9 cellular contexts compared by ENCODE assay signal in the genomic region with DNA sequence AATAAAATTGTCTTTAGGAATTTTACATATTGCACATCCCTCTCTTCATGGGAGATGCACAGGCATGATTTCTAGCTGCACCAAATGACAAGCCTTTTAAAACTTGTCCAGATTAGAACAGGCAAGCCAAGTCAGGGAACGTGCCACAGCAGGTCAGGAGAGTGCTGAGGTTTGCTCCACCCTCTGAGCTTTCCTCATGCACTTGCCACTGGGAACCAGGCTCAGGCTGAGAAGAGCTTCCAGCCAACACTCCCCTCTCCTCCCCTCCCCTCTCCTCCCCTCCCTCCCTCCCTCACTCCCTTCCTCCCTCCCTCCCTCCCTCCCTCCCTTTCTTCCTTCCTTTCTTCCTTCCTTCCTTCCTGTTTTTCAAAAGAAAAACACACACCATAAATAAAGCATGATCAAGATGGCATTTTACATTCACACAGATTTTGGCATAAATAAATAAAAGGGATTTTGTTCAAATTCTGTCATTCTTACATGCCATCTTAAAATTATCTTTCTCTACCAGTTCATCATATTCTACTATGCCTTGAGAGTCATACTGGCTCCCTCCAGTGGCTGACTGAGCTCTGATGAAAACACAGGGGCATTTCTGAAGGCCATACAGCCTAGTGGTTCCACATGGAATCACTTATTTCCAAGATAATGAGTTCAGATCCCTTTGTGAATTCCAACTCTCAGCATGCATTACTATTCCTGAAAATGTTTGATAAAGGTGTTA.
DNase-seq lines count a peak whose midpoint lies in the region; ATAC-seq, FAIRE-seq and TF ChIP-seq lines count a peak whose summit lies in the region.
"Had no signal": no experiment of that assay in that cellular context is flagged by ENCODE, and none has a peak within 500 bp of the region (broad histone marks: within the 10 kb centered on the region; RNA-seq: fewer than 3 reads in every experiment).

No MANE protein-coding gene starts in this region.

- WGBS in iPS DF 6.9 (ENCODE audit: insufficient coverage, insufficient read length): no CpG with 5 or more reads among the region's 1 CpG
- WGBS in testis, 2 donors: 36% methylated on average over 1 of the region's 1 CpG

- POLR2A ChIA-PET in activated CD4-positive, alpha-beta T cell treated with anti-CD3 and anti-CD28 coated beads, Interleukin-2, amount 10 ng/mL, durations not matched to agents 7 days and 5 days (lab: Charles Lee): no interaction called here
- POLR2A ChIA-PET in HCT116 (lab: Charles Lee): no interaction called here

- H3K4me3 ChIP-seq in HCT116 (replicated peaks in 1 of 2; ENCODE audit: low read depth in 1 of 2, low read length in 2 of 2) (no peak overlapping the region), astrocyte (ENCODE audit: insufficient read depth, low read depth, low read length) (no peak overlapping the region), iPS DF 6.9 (ENCODE audit: low read length) (no peak overlapping the region), testis (no peak overlapping the region)

- no peaks in the 10 kb centered on the region for H3K9me3 ChIP-seq in HCT116 (ENCODE audit: control insufficient read depth in 1 of 2, insufficient read depth in 1 of 2, low read depth in 1 of 2, low read length in 2 of 2)
- no peaks in the 10 kb centered on the region for H3K9me3 ChIP-seq in astrocyte (ENCODE audit: insufficient read depth, low read depth, low read length)
- H3K9me3 ChIP-seq in iPS DF 6.9 (ENCODE audit: control insufficient read depth, insufficient read depth, low read length): no peaks in the 10 kb centered on the region
- H3K9me3 ChIP-seq in testis: no peaks in the 10 kb centered on the region

- no peak overlapping the region for H3K4me2 ChIP-seq in HCT116 (ENCODE audit: low read length)
- no peak overlapping the region for H3K4me2 ChIP-seq in astrocyte (ENCODE audit: low read length)

- H3K27ac ChIP-seq in HCT116 (ENCODE audit: low read depth, low read length): no peak overlapping the region
- no peak overlapping the region for H3K27ac ChIP-seq in astrocyte (ENCODE audit: low read depth, low read length)
- H3K27ac ChIP-seq in iPS DF 6.9 (ENCODE audit: low read length): no peak overlapping the region
- H3K27ac ChIP-seq in testis: no peak overlapping the region

- H3K4me1 ChIP-seq in HCT116 (ENCODE audit: control insufficient read depth in 1 of 2, insufficient read depth in 2 of 2, low read length in 2 of 2) (no peaks in the 10 kb centered on the region), astrocyte (ENCODE audit: insufficient read depth, low read length) (no peaks in the 10 kb centered on the region), iPS DF 6.9 (ENCODE audit: control insufficient read depth, insufficient read depth, low read length) (no peaks in the 10 kb centered on the region), testis (no peaks in the 10 kb centered on the region)

- no peak overlapping the region for H3K27ac Mint-ChIP-seq in activated CD4-positive, alpha-beta T cell treated with anti-CD3 and anti-CD28 coated beads, Interleukin-2, amount 10 ng/mL, durations not matched to agents 7 days and 5 days
- peak overlapping the region; percentile 50 for H3K27ac Mint-ChIP-seq in astrocyte (ENCODE audit: unreplicated experiment)

- RAD21 ChIA-PET in HCT116 (lab: Charles Lee; ENCODE audit: low non-redundant PET in 1 of 2, low total read pairs in 2 of 2, uncharacterized antibody in 2 of 2, unreplicated experiment in 2 of 2): interaction anchor here in 1 of 2 experiments (0.5 kb wide), 2 partner anchors 20 to 736 kb away, joined by 4 to 7 read pairs; no protein-coding TSS in a partner anchor

- peak; percentile 96 for ATAC-seq in HCT116

- TF ChIP-seq CTCF in HCT116 (IDR thresholded peaks at IDR 0.05 in 2 of 3, conservative IDR thresholded peaks at IDR 0.05 in 1 of 3; ENCODE audit: borderline replicate concordance in 1 of 3, insufficient read depth in 1 of 3, low read depth in 2 of 3, low read length in 2 of 3) (peak; percentile 88 to 92 (median 89)), astrocyte (IDR thresholded peaks at IDR 0.05; ENCODE audit: insufficient read depth, low read depth, low read length) (peak; percentile 68), testis (IDR thresholded peaks at IDR 0.05) (peak; percentile 57 to 68 (median 58))

- TF ChIP-seq POLR2A in HCT116 (IDR thresholded peaks at IDR 0.05; ENCODE audit: borderline replicate concordance, extremely low read depth, insufficient read depth, insufficient read length) (no peak), testis (IDR thresholded peaks at IDR 0.05) (no peak)

- no peaks in the 10 kb centered on the region for H3K9me2 ChIP-seq in HCT116 (ENCODE audit: insufficient read depth)

- H2AFZ ChIP-seq in HCT116 (ENCODE audit: low read depth, low read length, poor library complexity, severe bottlenecking) (peak overlapping the region; percentile 6), astrocyte (ENCODE audit: low read depth, low read length) (no peak overlapping the region)

- no peaks in the 10 kb centered on the region for H3K9me3 Mint-ChIP-seq in activated CD4-positive, alpha-beta T cell treated with anti-CD3 and anti-CD28 coated beads, Interleukin-2, amount 10 ng/mL, durations not matched to agents 7 days and 5 days
- no peaks in the 10 kb centered on the region for H3K9me3 Mint-ChIP-seq in astrocyte (ENCODE audit: unreplicated experiment)

- H4K20me1 ChIP-seq in HCT116 (ENCODE audit: insufficient read depth): no peaks in the 10 kb centered on the region
- H4K20me1 ChIP-seq in astrocyte (ENCODE audit: insufficient read depth, low read length): no peaks in the 10 kb centered on the region

- TF ChIP-seq RAD21 in HCT116 (IDR thresholded peaks at IDR 0.05; ENCODE audit: low read depth): peak; percentile 74

- H3K36me3 Mint-ChIP-seq in activated CD4-positive, alpha-beta T cell treated with anti-CD3 and anti-CD28 coated beads, Interleukin-2, amount 10 ng/mL, durations not matched to agents 7 days and 5 days (ENCODE audit: low read depth): no peaks in the 10 kb centered on the region
- no peaks in the 10 kb centered on the region for H3K36me3 Mint-ChIP-seq in astrocyte (ENCODE audit: low read depth, unreplicated experiment)

- H3K79me2 ChIP-seq in HCT116 (ENCODE audit: insufficient read depth, low read length) (no peaks in the 10 kb centered on the region), astrocyte (ENCODE audit: insufficient read depth, low read length) (no peaks in the 10 kb centered on the region)

- no peak overlapping the region for H3K4me3 Mint-ChIP-seq in activated CD4-positive, alpha-beta T cell treated with anti-CD3 and anti-CD28 coated beads, Interleukin-2, amount 10 ng/mL, durations not matched to agents 7 days and 5 days
- H3K4me3 Mint-ChIP-seq in astrocyte (ENCODE audit: unreplicated experiment): no peak overlapping the region

- no peaks in the 10 kb centered on the region for H3K4me1 Mint-ChIP-seq in activated CD4-positive, alpha-beta T cell treated with anti-CD3 and anti-CD28 coated beads, Interleukin-2, amount 10 ng/mL, durations not matched to agents 7 days and 5 days
- H3K4me1 Mint-ChIP-seq in astrocyte (ENCODE audit: low read depth, unreplicated experiment): no peaks in the 10 kb centered on the region

- H3K27me3 ChIP-seq in HCT116 (ENCODE audit: insufficient read depth, low read length): no peaks in the 10 kb centered on the region
- H3K27me3 ChIP-seq in astrocyte (ENCODE audit: insufficient read depth, low read length): no peaks in the 10 kb centered on the region
- no peaks in the 10 kb centered on the region for H3K27me3 ChIP-seq in iPS DF 6.9 (ENCODE audit: control insufficient read depth, insufficient read depth, low read length)
- no peaks in the 10 kb centered on the region for H3K27me3 ChIP-seq in testis

- FAIRE-seq in astrocyte (lab: Jason Lieb, UNC): peak; percentile 59
- FAIRE-seq: colon had no signal

- peaks cover 3% of the 10 kb centered on the region for H3K27me3 Mint-ChIP-seq in activated CD4-positive, alpha-beta T cell treated with anti-CD3 and anti-CD28 coated beads, Interleukin-2, amount 10 ng/mL, durations not matched to agents 7 days and 5 days
- H3K27me3 Mint-ChIP-seq in astrocyte (ENCODE audit: low read depth, unreplicated experiment): no peaks in the 10 kb centered on the region

- peak; percentile 22 for DNase-seq in activated CD4-positive, alpha-beta T cell treated with anti-CD3 and anti-CD28 coated beads, Interleukin-2, amount 10 ng/mL, durations not matched to agents 7 days and 5 days
- DNase-seq in activated CD4-positive, alpha-beta T cell treated with anti-CD3 and anti-CD28 coated beads for 1 hour: no peak
- peak; percentile 61 for DNase-seq in HCT116 (ENCODE audit: low read depth, low spot score)
- peak; percentile 9 to 17 for DNase-seq in NCI-H1930 (lab: John Stamatoyannopoulos, UW)
- DNase-seq in astrocyte (ENCODE audit: low read depth): peak; percentile 44
- peak; percentile 43 for DNase-seq in iPS DF 6.9 (ENCODE audit: low read depth, low spot score)
- peak; percentile 78 for DNase-seq in testis
- DNase-seq in GF-D8 (lab: John Stamatoyannopoulos, UW): no peak

- CTCF ChIA-PET in activated CD4-positive, alpha-beta T cell treated with anti-CD3 and anti-CD28 coated beads, Interleukin-2, amount 10 ng/mL, durations not matched to agents 7 days and 5 days (lab: Charles Lee): no interaction called here
- CTCF ChIA-PET in HCT116 (lab: Charles Lee): interaction anchor here (0.9 to 1.5 kb wide), 8 partner anchors 10 to 769 kb away, joined by 3 to 8 read pairs (median 3); no protein-coding TSS in a partner anchor

- BruUV-seq in HCT116 (replicated peaks; lab: Mats Ljungman, UMichigan): no TSS peak

- intact Hi-C loops in HCT116 (cut with micrococcal nuclease): loop anchor here (1.0 to 5.0 kb wide), 3 partner anchors 734 to 929 kb away; no protein-coding TSS in a partner anchor
- intact Hi-C loops in testis (cut with DNase I; ENCODE audit: low total_unique reads): no loop called here

- H3K9ac ChIP-seq in HCT116 (ENCODE audit: low read length): no peak overlapping the region
- no peak overlapping the region for H3K9ac ChIP-seq in astrocyte (ENCODE audit: low read length)

- H3K36me3 ChIP-seq in HCT116 (ENCODE audit: control insufficient read depth in 1 of 2, insufficient read depth in 2 of 2, low read length in 2 of 2) (no peaks in the 10 kb centered on the region), astrocyte (ENCODE audit: insufficient read depth, low read length) (no peaks in the 10 kb centered on the region), iPS DF 6.9 (ENCODE audit: control insufficient read depth, insufficient read depth, low read length) (no peaks in the 10 kb centered on the region), testis (ENCODE audit: low read depth, missing control alignments) (no peaks in the 10 kb centered on the region)

TF ChIP-seq in HCT116, 20 proteins besides CTCF, POLR2A, EP300 and RAD21 (continues in another document):
- TF ChIP-seq, protein P1, sequence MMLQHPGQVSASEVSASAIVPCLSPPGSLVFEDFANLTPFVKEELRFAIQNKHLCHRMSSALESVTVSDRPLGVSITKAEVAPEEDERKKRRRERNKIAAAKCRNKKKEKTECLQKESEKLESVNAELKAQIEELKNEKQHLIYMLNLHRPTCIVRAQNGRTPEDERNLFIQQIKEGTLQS (IDR thresholded peaks at IDR 0.05): no peak
- TF ChIP-seq EZH2phosphoT487 (IDR thresholded peaks at IDR 0.05; ENCODE audit: borderline replicate concordance): no peak
- TF ChIP-seq TCF7L2 (IDR thresholded peaks at IDR 0.05; ENCODE audit: borderline replicate concordance, extremely low read depth, insufficient read depth, insufficient read length): no peak
- TF ChIP-seq POLR2AphosphoS5 (IDR thresholded peaks at IDR 0.05; ENCODE audit: low read depth, low read length): no peak
- TF ChIP-seq JUND (IDR thresholded peaks at IDR 0.05): no peak

Comparison
In these comparisons a context has a peak if more than half of its experiments do, and no peak if none do; other contexts are left out.
1. DNase-seq: peak in activated CD4-positive, alpha-beta T cell treated with anti-CD3 and anti-CD28 coated beads, Interleukin-2, amount 10 ng/mL, durations not matched to agents 7 days and 5 days (single experiment), HCT116 (single experiment), NCI-H1930 (2 of 2), astrocyte (single experiment), iPS DF 6.9 (single experiment) and testis (single experiment); none in activated CD4-positive, alpha-beta T cell treated with anti-CD3 and anti-CD28 coated beads for 1 hour (single experiment) and GF-D8 (single experiment).
2. Peak in every context shown above with its lines, with median percentiles within 50 percentile points of each other: CTCF ChIP-seq.